Comparison of ENCODE assay signal across 1 cellular context in genomic region chr12:109605599-109606228, GRCh38.
TF ChIP-seq lines count a peak whose summit lies in the region.

No MANE protein-coding gene starts in this region.

TF ChIP-seq in GM23338, 12 proteins besides CTCF, POLR2A, EP300 and RAD21 (continued from another document):
- TF ChIP-seq, protein P1, sequence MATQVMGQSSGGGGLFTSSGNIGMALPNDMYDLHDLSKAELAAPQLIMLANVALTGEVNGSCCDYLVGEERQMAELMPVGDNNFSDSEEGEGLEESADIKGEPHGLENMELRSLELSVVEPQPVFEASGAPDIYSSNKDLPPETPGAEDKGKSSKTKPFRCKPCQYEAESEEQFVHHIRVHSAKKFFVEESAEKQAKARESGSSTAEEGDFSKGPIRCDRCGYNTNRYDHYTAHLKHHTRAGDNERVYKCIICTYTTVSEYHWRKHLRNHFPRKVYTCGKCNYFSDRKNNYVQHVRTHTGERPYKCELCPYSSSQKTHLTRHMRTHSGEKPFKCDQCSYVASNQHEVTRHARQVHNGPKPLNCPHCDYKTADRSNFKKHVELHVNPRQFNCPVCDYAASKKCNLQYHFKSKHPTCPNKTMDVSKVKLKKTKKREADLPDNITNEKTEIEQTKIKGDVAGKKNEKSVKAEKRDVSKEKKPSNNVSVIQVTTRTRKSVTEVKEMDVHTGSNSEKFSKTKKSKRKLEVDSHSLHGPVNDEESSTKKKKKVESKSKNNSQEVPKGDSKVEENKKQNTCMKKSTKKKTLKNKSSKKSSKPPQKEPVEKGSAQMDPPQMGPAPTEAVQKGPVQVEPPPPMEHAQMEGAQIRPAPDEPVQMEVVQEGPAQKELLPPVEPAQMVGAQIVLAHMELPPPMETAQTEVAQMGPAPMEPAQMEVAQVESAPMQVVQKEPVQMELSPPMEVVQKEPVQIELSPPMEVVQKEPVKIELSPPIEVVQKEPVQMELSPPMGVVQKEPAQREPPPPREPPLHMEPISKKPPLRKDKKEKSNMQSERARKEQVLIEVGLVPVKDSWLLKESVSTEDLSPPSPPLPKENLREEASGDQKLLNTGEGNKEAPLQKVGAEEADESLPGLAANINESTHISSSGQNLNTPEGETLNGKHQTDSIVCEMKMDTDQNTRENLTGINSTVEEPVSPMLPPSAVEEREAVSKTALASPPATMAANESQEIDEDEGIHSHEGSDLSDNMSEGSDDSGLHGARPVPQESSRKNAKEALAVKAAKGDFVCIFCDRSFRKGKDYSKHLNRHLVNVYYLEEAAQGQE (IDR thresholded peaks at IDR 0.05; ENCODE audit: unreplicated experiment), result no peak
- no peak for TF ChIP-seq ETS1 (IDR thresholded peaks at IDR 0.05)
